9 cellular contexts compared by ENCODE assay signal in genomic region chr17:72422505-72423285, GRCh38.
A peak's percentile ranks its signal among the peaks of the same experiment; 100 is the strongest.
DNase-seq lines count a peak whose midpoint lies in the region; ATAC-seq and TF ChIP-seq lines count a peak whose summit lies in the region.
"Had no signal": no experiment of that assay in that cellular context is flagged by ENCODE, and none has a peak within 500 bp of the region (broad histone marks: within the 10 kb centered on the region; RNA-seq: fewer than 3 reads in every experiment).

No MANE protein-coding gene starts in this region.

- H2AFZ ChIP-seq in SK-N-SH (ENCODE audit: low read depth) = peak overlapping the region; percentile 47

- ATAC-seq in HG03066 (IDR thresholded peaks at IDR 0.05; ENCODE audit: low read depth, unreplicated experiment) = peak; percentile 41
- ATAC-seq in stimulated activated effector memory CD8-positive, alpha-beta T cell treated with anti-CD3 and anti-CD28 coated beads, Interleukin-12 subunit alpha, Interleukin-12 subunit beta, amount 100 ng/mL, for 72 hours = peak; percentile 62

- peaks cover 5% of the 10 kb centered on the region for H3K9me3 ChIP-seq in SK-N-SH

- peak overlapping the region in 1 of 2 experiments; percentile 12; a peak in 1 of 4 replicates for H3K4me3 ChIP-seq in SK-N-SH (ENCODE audit: low read depth in 2 of 2, low read length in 1 of 2)
- H3K4me3 ChIP-seq: SK-N-MC had no signal

- peak overlapping the region; percentile 48 for H3K9ac ChIP-seq in SK-N-SH

- TF ChIP-seq EP300 in SK-N-SH (IDR thresholded peaks at IDR 0.05; ENCODE audit: borderline replicate concordance in 1 of 2, low read depth in 1 of 2, low read length in 1 of 2) = peak; percentile 67 to 75; a peak in 3 of 4 replicates

- peak overlapping the region; percentile 96 for H3K27ac Mint-ChIP-seq in Calu3 (ENCODE audit: unreplicated experiment)
- no peak overlapping the region for H3K27ac Mint-ChIP-seq in stimulated activated effector memory CD8-positive, alpha-beta T cell treated with anti-CD3 and anti-CD28 coated beads, Interleukin-12 subunit alpha, Interleukin-12 subunit beta, amount 100 ng/mL, for 72 hours
- H3K27ac Mint-ChIP-seq in activated T-helper 2 cell treated with anti-CD3 and anti-CD28 coated beads, Interferon-gamma antibody, Interleukin-2, Interleukin-4, amounts not matched to agents 10 μg/mL and 5 μg/mL and 100 μg/mL, durations not matched to agents 14 hours and 24 hours and 36 hours = no peak overlapping the region

- BruUV-seq in Calu3 (replicated peaks; lab: Mats Ljungman, UMichigan) = TSS peak; percentile 11

- TF ChIP-seq POLR2A in GM19193 (IDR thresholded peaks at IDR 0.05; ENCODE audit: extremely low read depth, insufficient read depth, insufficient read length) = peak; percentile 53

- intact Hi-C loops in Calu3 (cut with micrococcal nuclease; ENCODE audit: unreplicated experiment) = loop anchor here (5.0 kb wide), 2 partner anchors 85 to 295 kb away; no protein-coding TSS in a partner anchor
- intact Hi-C loops in activated T-helper 2 cell treated with anti-CD3 and anti-CD28 coated beads, Interferon-gamma antibody, Interleukin-2, Interleukin-4, amounts not matched to agents 10 μg/mL and 5 μg/mL and 100 μg/mL, durations not matched to agents 14 hours and 24 hours and 36 hours (cut with micrococcal nuclease) = no loop called here

- H3K27me3 Mint-ChIP-seq in Calu3 (ENCODE audit: unreplicated experiment) = no peaks in the 10 kb centered on the region
- H3K27me3 Mint-ChIP-seq in activated T-helper 2 cell treated with anti-CD3 and anti-CD28 coated beads, Interferon-gamma antibody, Interleukin-2, Interleukin-4, amounts not matched to agents 10 μg/mL and 5 μg/mL and 100 μg/mL, durations not matched to agents 14 hours and 24 hours and 36 hours (ENCODE audit: low read depth) = no peaks in the 10 kb centered on the region

- DNase-seq in Calu3 (peak; percentile 93), SK-N-SH (peak; percentile 71), germinal center (ENCODE audit: low spot score) (peak; percentile 24), KG1 (lab: John Stamatoyannopoulos, UW) (no peak)
- peak in 1 of 2 donors; percentile 49 for DNase-seq in stimulated activated effector memory CD8-positive, alpha-beta T cell treated with anti-CD3 and anti-CD28 coated beads, Interleukin-12 subunit alpha, Interleukin-12 subunit beta, amount 100 ng/mL, for 72 hours (ENCODE audit: low spot score in 2 of 2)
- no peak for DNase-seq in activated T-helper 2 cell treated with anti-CD3 and anti-CD28 coated beads, Interferon-gamma antibody, Interleukin-2, Interleukin-4, amounts not matched to agents 10 μg/mL and 5 μg/mL and 100 μg/mL, durations not matched to agents 14 hours and 24 hours and 36 hours (ENCODE audit: low spot score)

- TF ChIP-seq CTCF in Calu3 (IDR thresholded peaks at IDR 0.05; ENCODE audit: unreplicated experiment) = no peak
- no peak for TF ChIP-seq CTCF in SK-N-SH (IDR thresholded peaks at IDR 0.05)

- peaks cover 9% of the 10 kb centered on the region for H3K9me3 Mint-ChIP-seq in Calu3 (ENCODE audit: low read depth, unreplicated experiment)
- H3K9me3 Mint-ChIP-seq in stimulated activated effector memory CD8-positive, alpha-beta T cell treated with anti-CD3 and anti-CD28 coated beads, Interleukin-12 subunit alpha, Interleukin-12 subunit beta, amount 100 ng/mL, for 72 hours = peaks cover 8% of the 10 kb centered on the region
- peaks cover 5% of the 10 kb centered on the region for H3K9me3 Mint-ChIP-seq in activated T-helper 2 cell treated with anti-CD3 and anti-CD28 coated beads, Interferon-gamma antibody, Interleukin-2, Interleukin-4, amounts not matched to agents 10 μg/mL and 5 μg/mL and 100 μg/mL, durations not matched to agents 14 hours and 24 hours and 36 hours

- H3K4me2 ChIP-seq in SK-N-SH = peak overlapping the region; percentile 64

- H3K4me1 Mint-ChIP-seq in Calu3 (ENCODE audit: low read depth, unreplicated experiment) = peaks cover 74% of the 10 kb centered on the region
- peaks cover 4% of the 10 kb centered on the region for H3K4me1 Mint-ChIP-seq in stimulated activated effector memory CD8-positive, alpha-beta T cell treated with anti-CD3 and anti-CD28 coated beads, Interleukin-12 subunit alpha, Interleukin-12 subunit beta, amount 100 ng/mL, for 72 hours
- H3K4me1 Mint-ChIP-seq in activated T-helper 2 cell treated with anti-CD3 and anti-CD28 coated beads, Interferon-gamma antibody, Interleukin-2, Interleukin-4, amounts not matched to agents 10 μg/mL and 5 μg/mL and 100 μg/mL, durations not matched to agents 14 hours and 24 hours and 36 hours (ENCODE audit: low read depth) = peaks cover 4% of the 10 kb centered on the region

- 33% methylated on average over 21 of the region's 21 CpGs for WGBS in SK-N-SH (ENCODE audit: low lambda C conversion rate)

- H3K9me2 ChIP-seq in SK-N-SH = no peaks in the 10 kb centered on the region

- POLR2A ChIA-PET in SK-N-SH (lab: Yijun Ruan, JAX) = interaction anchor here (0.6 to 0.9 kb wide), 3 partner anchors 9 to 76 kb away, joined by 3 to 5 read pairs (median 3); no protein-coding TSS in a partner anchor

- TF ChIP-seq RAD21 in SK-N-SH (IDR thresholded peaks at IDR 0.05; ENCODE audit: low read length) = no peak

- H3K79me2 ChIP-seq in SK-N-SH (ENCODE audit: insufficient read depth) = peaks cover 17% of the 10 kb centered on the region

- H4K20me1 ChIP-seq in SK-N-SH (ENCODE audit: insufficient read depth) = no peaks in the 10 kb centered on the region

- no peaks in the 10 kb centered on the region for H3K27me3 ChIP-seq in SK-N-SH (ENCODE audit: insufficient read depth)

- H3K36me3 ChIP-seq in SK-N-SH (replicated peaks in 1 of 2; ENCODE audit: control insufficient read depth in 1 of 2, insufficient read depth in 2 of 2, low read length in 1 of 2) = peaks cover 0 to 9% of the 10 kb centered on the region in 2 experiments

- H3K36me3 Mint-ChIP-seq in Calu3 (ENCODE audit: insufficient read depth, unreplicated experiment) = peaks cover 75% of the 10 kb centered on the region
- no peaks in the 10 kb centered on the region for H3K36me3 Mint-ChIP-seq in stimulated activated effector memory CD8-positive, alpha-beta T cell treated with anti-CD3 and anti-CD28 coated beads, Interleukin-12 subunit alpha, Interleukin-12 subunit beta, amount 100 ng/mL, for 72 hours
- H3K36me3 Mint-ChIP-seq in activated T-helper 2 cell treated with anti-CD3 and anti-CD28 coated beads, Interferon-gamma antibody, Interleukin-2, Interleukin-4, amounts not matched to agents 10 μg/mL and 5 μg/mL and 100 μg/mL, durations not matched to agents 14 hours and 24 hours and 36 hours (ENCODE audit: low read depth) = no peaks in the 10 kb centered on the region

- CTCF ChIA-PET in Calu3 (lab: Charles Lee) (interaction anchor here (0.9 to 1.5 kb wide), 9 partner anchors 11 to 294 kb away, joined by 3 to 7 read pairs (median 6); no protein-coding TSS in a partner anchor), SK-N-SH (lab: Yijun Ruan, JAX) (interaction anchor here (0.7 to 1.9 kb wide), 5 partner anchors 10 to 297 kb away, joined by 3 to 5 read pairs (median 4); no protein-coding TSS in a partner anchor)

- H3K4me3 Mint-ChIP-seq in Calu3 (ENCODE audit: low read depth, unreplicated experiment) = peak overlapping the region; percentile 51
- no peak overlapping the region for H3K4me3 Mint-ChIP-seq in stimulated activated effector memory CD8-positive, alpha-beta T cell treated with anti-CD3 and anti-CD28 coated beads, Interleukin-12 subunit alpha, Interleukin-12 subunit beta, amount 100 ng/mL, for 72 hours
- no peak overlapping the region for H3K4me3 Mint-ChIP-seq in activated T-helper 2 cell treated with anti-CD3 and anti-CD28 coated beads, Interferon-gamma antibody, Interleukin-2, Interleukin-4, amounts not matched to agents 10 μg/mL and 5 μg/mL and 100 μg/mL, durations not matched to agents 14 hours and 24 hours and 36 hours (ENCODE audit: low read depth)

- H3K27ac ChIP-seq in SK-N-SH (ENCODE audit: low read depth in 2 of 2, low read length in 1 of 2) = peak overlapping the region; percentile 16 to 95; a peak in 2 of 4 replicates
- H3K27ac ChIP-seq: SK-N-MC had no signal

- peaks cover 34 to 49% of the 10 kb centered on the region in 2 experiments for H3K4me1 ChIP-seq in SK-N-SH (ENCODE audit: control insufficient read depth in 1 of 2, insufficient read depth in 2 of 2, low read depth in 1 of 2, low read length in 1 of 2)

- peaks cover 28% of the 10 kb centered on the region for H3F3A ChIP-seq in SK-N-SH (replicated peaks; ENCODE audit: insufficient read depth)

TF ChIP-seq in SK-N-SH, 30 proteins besides CTCF, POLR2A, EP300 and RAD21 (continues in another document):
- TF ChIP-seq TEAD4 (IDR thresholded peaks at IDR 0.05; ENCODE audit: borderline replicate concordance, insufficient read depth) (peak; percentile 70), YY1 (IDR thresholded peaks at IDR 0.05; ENCODE audit: low read depth) (0 out of 2 replicates have a peak, but pooled peaks have one; percentile 48), GABPA (IDR thresholded peaks at IDR 0.05; ENCODE audit: low read depth) (no peak), MAX (IDR thresholded peaks at IDR 0.05; ENCODE audit: low read depth) (peak; percentile 81), JUND (IDR thresholded peaks at IDR 0.05) (peak; percentile 81), REST (IDR thresholded peaks at IDR 0.05; ENCODE audit: low read depth, low read length) (no peak)

Comparison
In these comparisons a context has a peak if more than half of its experiments do, and no peak if none do; other contexts are left out.
1. DNase-seq: peak in Calu3 (single experiment), SK-N-SH (single experiment) and germinal center (single experiment); none in KG1 (single experiment) and activated T-helper 2 cell treated with anti-CD3 and anti-CD28 coated beads, Interferon-gamma antibody, Interleukin-2, Interleukin-4, amounts not matched to agents 10 μg/mL and 5 μg/mL and 100 μg/mL, durations not matched to agents 14 hours and 24 hours and 36 hours (single experiment).